ENCODE assay signal across 1 cellular context in the genomic region with DNA sequence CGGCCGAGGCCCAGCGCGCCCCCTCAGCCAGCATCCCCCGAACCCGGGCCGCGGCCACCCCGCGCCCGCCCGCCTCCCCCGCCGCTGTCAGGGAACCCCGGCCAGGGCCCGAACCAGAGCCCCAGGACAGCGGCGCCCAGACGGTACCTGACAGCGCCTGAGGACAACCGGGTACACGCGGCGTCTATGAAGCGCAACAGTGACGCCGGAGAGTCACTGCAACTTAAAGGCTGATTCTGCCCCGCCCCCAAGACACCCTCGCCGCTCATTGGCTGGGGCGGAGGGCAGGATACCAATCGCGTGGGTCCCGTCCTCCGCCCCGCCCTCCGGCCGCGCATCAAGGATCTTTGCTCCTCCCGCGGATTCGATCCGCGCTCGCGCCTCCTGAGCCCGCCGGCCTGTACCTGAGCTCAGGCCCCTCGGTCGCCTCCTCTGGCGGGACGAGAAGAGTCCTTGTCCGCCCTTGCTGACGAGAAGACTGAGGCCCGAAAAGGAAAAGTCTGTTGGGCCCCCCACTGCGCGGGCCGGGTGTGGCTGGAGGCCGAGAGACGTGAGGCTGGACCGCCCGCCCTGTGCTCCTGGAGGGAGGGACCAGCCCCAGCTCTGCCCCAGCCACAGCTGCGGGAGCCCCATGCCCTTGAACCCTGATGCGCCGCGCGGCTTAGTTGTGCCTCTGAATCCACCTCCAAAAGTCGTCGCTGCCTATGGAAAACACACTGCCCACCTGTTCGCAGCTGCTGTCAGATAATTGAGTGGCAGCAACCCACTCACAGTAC.
A peak's percentile ranks its signal among the peaks of the same experiment; 100 is the strongest.
TF ChIP-seq lines count a peak whose summit lies in the region.

A gene (minus strand): TSS at position 198 of the 776 bp plus-strand sequence. CDS start 6,752 bp downstream, outside the sequence.

TF ChIP-seq in SK-N-SH, 30 proteins besides CTCF, POLR2A, EP300 and RAD21:
- TF ChIP-seq SIN3A (IDR thresholded peaks at IDR 0.05; ENCODE audit: borderline replicate concordance, low read depth, low read length) (no peak), RXRA (IDR thresholded peaks at IDR 0.05; ENCODE audit: borderline replicate concordance, low read depth) (no peak), POLR2AphosphoS5 (IDR thresholded peaks at IDR 0.05; ENCODE audit: low read depth, low read length) (peak; percentile 99), YY1 (IDR thresholded peaks at IDR 0.05; ENCODE audit: low read depth) (no peak), SMC3 (IDR thresholded peaks at IDR 0.05; ENCODE audit: low read depth, low read length) (no peak), EZH2phosphoT487 (IDR thresholded peaks at IDR 0.05; ENCODE audit: borderline replicate concordance, low read depth) (no peak), GABPA (IDR thresholded peaks at IDR 0.05; ENCODE audit: low read depth) (no peak), MXI1 (IDR thresholded peaks at IDR 0.05; ENCODE audit: low read depth, low read length) (peak; percentile 82), FOXM1 (IDR thresholded peaks at IDR 0.05; ENCODE audit: low read depth) (no peak), FOSL2 (IDR thresholded peaks at IDR 0.05; ENCODE audit: borderline replicate concordance, low read depth) (no peak), TEAD4 (IDR thresholded peaks at IDR 0.05; ENCODE audit: borderline replicate concordance, insufficient read depth) (no peak), RCOR1 (IDR thresholded peaks at IDR 0.05; ENCODE audit: low read length) (0 out of 2 replicates have a peak, but pooled peaks have one; percentile 4), TCF12 (IDR thresholded peaks at IDR 0.05) (no peak), JUND (IDR thresholded peaks at IDR 0.05) (no peak), CHD2 (IDR thresholded peaks at IDR 0.05; ENCODE audit: low read length, partially characterized antibody) (no peak), MEF2A (IDR thresholded peaks at IDR 0.05; ENCODE audit: borderline replicate concordance, low read depth) (no peak), NRF1 (IDR thresholded peaks at IDR 0.05; ENCODE audit: low read depth, low read length) (peak; percentile 33), GATA2 (CRISPR knock-in tag; IDR thresholded peaks at IDR 0.05) (no peak), TAF1 (IDR thresholded peaks at IDR 0.05; ENCODE audit: borderline replicate concordance, low read depth, low read length) (peak; percentile 88), NFIC (IDR thresholded peaks at IDR 0.05; ENCODE audit: borderline replicate concordance) (no peak), ELF1 (IDR thresholded peaks at IDR 0.05) (no peak), RFX5 (IDR thresholded peaks at IDR 0.05; ENCODE audit: low read length) (peak; percentile 72), FOXJ3 (CRISPR knock-in tag; IDR thresholded peaks at IDR 0.05) (no peak)
- TF ChIP-seq, protein P1, sequence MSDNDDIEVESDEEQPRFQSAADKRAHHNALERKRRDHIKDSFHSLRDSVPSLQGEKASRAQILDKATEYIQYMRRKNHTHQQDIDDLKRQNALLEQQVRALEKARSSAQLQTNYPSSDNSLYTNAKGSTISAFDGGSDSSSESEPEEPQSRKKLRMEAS (IDR thresholded peaks at IDR 0.05; ENCODE audit: low read depth) = peak; percentile 88
- TF ChIP-seq, protein P2, sequence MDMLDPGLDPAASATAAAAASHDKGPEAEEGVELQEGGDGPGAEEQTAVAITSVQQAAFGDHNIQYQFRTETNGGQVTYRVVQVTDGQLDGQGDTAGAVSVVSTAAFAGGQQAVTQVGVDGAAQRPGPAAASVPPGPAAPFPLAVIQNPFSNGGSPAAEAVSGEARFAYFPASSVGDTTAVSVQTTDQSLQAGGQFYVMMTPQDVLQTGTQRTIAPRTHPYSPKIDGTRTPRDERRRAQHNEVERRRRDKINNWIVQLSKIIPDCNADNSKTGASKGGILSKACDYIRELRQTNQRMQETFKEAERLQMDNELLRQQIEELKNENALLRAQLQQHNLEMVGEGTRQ (IDR thresholded peaks at IDR 0.05; ENCODE audit: borderline replicate concordance, low read depth, low read length) = no peak
- TF ChIP-seq, protein P3, sequence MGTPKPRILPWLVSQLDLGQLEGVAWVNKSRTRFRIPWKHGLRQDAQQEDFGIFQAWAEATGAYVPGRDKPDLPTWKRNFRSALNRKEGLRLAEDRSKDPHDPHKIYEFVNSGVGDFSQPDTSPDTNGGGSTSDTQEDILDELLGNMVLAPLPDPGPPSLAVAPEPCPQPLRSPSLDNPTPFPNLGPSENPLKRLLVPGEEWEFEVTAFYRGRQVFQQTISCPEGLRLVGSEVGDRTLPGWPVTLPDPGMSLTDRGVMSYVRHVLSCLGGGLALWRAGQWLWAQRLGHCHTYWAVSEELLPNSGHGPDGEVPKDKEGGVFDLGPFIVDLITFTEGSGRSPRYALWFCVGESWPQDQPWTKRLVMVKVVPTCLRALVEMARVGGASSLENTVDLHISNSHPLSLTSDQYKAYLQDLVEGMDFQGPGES (IDR thresholded peaks at IDR 0.05; ENCODE audit: low read depth, low read length) = no peak
- TF ChIP-seq, protein P4, sequence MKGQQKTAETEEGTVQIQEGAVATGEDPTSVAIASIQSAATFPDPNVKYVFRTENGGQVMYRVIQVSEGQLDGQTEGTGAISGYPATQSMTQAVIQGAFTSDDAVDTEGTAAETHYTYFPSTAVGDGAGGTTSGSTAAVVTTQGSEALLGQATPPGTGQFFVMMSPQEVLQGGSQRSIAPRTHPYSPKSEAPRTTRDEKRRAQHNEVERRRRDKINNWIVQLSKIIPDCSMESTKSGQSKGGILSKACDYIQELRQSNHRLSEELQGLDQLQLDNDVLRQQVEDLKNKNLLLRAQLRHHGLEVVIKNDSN (IDR thresholded peaks at IDR 0.05; ENCODE audit: borderline replicate concordance, low read depth) = no peak
- TF ChIP-seq, protein P5, sequence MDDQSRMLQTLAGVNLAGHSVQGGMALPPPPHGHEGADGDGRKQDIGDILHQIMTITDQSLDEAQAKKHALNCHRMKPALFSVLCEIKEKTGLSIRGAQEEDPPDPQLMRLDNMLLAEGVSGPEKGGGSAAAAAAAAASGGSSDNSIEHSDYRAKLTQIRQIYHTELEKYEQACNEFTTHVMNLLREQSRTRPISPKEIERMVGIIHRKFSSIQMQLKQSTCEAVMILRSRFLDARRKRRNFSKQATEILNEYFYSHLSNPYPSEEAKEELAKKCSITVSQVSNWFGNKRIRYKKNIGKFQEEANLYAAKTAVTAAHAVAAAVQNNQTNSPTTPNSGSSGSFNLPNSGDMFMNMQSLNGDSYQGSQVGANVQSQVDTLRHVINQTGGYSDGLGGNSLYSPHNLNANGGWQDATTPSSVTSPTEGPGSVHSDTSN (IDR thresholded peaks at IDR 0.05) = 0 out of 2 replicates have a peak, but pooled peaks have one; percentile 14
- TF ChIP-seq, protein P6, sequence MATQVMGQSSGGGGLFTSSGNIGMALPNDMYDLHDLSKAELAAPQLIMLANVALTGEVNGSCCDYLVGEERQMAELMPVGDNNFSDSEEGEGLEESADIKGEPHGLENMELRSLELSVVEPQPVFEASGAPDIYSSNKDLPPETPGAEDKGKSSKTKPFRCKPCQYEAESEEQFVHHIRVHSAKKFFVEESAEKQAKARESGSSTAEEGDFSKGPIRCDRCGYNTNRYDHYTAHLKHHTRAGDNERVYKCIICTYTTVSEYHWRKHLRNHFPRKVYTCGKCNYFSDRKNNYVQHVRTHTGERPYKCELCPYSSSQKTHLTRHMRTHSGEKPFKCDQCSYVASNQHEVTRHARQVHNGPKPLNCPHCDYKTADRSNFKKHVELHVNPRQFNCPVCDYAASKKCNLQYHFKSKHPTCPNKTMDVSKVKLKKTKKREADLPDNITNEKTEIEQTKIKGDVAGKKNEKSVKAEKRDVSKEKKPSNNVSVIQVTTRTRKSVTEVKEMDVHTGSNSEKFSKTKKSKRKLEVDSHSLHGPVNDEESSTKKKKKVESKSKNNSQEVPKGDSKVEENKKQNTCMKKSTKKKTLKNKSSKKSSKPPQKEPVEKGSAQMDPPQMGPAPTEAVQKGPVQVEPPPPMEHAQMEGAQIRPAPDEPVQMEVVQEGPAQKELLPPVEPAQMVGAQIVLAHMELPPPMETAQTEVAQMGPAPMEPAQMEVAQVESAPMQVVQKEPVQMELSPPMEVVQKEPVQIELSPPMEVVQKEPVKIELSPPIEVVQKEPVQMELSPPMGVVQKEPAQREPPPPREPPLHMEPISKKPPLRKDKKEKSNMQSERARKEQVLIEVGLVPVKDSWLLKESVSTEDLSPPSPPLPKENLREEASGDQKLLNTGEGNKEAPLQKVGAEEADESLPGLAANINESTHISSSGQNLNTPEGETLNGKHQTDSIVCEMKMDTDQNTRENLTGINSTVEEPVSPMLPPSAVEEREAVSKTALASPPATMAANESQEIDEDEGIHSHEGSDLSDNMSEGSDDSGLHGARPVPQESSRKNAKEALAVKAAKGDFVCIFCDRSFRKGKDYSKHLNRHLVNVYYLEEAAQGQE (IDR thresholded peaks at IDR 0.05; ENCODE audit: low read depth, low read length) = no peak
- TF ChIP-seq, protein P7, sequence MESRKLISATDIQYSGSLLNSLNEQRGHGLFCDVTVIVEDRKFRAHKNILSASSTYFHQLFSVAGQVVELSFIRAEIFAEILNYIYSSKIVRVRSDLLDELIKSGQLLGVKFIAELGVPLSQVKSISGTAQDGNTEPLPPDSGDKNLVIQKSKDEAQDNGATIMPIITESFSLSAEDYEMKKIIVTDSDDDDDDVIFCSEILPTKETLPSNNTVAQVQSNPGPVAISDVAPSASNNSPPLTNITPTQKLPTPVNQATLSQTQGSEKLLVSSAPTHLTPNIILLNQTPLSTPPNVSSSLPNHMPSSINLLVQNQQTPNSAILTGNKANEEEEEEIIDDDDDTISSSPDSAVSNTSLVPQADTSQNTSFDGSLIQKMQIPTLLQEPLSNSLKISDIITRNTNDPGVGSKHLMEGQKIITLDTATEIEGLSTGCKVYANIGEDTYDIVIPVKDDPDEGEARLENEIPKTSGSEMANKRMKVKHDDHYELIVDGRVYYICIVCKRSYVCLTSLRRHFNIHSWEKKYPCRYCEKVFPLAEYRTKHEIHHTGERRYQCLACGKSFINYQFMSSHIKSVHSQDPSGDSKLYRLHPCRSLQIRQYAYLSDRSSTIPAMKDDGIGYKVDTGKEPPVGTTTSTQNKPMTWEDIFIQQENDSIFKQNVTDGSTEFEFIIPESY (IDR thresholded peaks at IDR 0.05; ENCODE audit: borderline replicate concordance, low read depth) = no peak
TF ChIP-seq in SK-N-SH: peak in this region for 8.
